In genomic region chrX:48969471-48969870, GRCh38 we compare ENCODE assay signal across 2 cellular contexts.
"Had no signal": no experiment of that assay in that cellular context is flagged by ENCODE, and none has a peak within 500 bp of the region (broad histone marks: within the 10 kb centered on the region; RNA-seq: fewer than 3 reads in every experiment).

No MANE protein-coding gene starts in this region.

- DNase-seq: GDM1, GF-D8 had no signal
